Comparison of ENCODE assay signal across 1 cellular context in genomic region chr9:23824241-23825142, GRCh38.
TF ChIP-seq lines count a peak whose summit lies in the region.

No MANE protein-coding gene starts in this region.

TF ChIP-seq in GM12878, 131 proteins besides CTCF, POLR2A, EP300 and RAD21 (continued from another document):
- no peak for TF ChIP-seq ZNF687 (IDR thresholded peaks at IDR 0.05)
- no peak for TF ChIP-seq SIX5 (IDR thresholded peaks at IDR 0.05; ENCODE audit: low read depth, low read length, severe bottlenecking)
- TF ChIP-seq ETV6 (conservative IDR thresholded peaks at IDR 0.05 in 1 of 2, IDR thresholded peaks at IDR 0.05 in 1 of 2; ENCODE audit: borderline replicate concordance in 1 of 2, low read depth in 1 of 2) = no peak
